In the genomic region with DNA sequence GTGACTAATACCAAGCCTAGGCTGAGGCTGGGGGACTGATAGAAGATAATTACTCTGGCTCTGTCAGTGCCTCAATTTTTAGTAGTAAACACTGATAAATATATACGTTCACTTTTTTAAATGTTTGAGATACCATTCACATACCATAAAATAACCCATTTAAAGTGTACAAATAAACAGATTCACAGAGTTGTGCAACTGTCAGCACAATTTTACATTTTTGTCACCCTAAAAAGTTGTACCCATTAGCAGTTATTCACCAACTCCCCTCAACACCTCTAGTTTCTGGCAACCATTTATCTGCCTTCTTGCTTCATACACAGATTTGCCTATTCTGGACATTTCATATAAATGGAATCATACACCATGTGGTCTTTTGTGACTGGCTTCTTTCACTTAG, we compare ENCODE assay signal across 2 cellular contexts.
TF ChIP-seq lines count a peak whose summit lies in the region.

No MANE protein-coding gene starts in this region.

TF ChIP-seq in HepG2, 621 proteins besides CTCF, POLR2A, EP300 and RAD21:
- TF ChIP-seq, protein P1, sequence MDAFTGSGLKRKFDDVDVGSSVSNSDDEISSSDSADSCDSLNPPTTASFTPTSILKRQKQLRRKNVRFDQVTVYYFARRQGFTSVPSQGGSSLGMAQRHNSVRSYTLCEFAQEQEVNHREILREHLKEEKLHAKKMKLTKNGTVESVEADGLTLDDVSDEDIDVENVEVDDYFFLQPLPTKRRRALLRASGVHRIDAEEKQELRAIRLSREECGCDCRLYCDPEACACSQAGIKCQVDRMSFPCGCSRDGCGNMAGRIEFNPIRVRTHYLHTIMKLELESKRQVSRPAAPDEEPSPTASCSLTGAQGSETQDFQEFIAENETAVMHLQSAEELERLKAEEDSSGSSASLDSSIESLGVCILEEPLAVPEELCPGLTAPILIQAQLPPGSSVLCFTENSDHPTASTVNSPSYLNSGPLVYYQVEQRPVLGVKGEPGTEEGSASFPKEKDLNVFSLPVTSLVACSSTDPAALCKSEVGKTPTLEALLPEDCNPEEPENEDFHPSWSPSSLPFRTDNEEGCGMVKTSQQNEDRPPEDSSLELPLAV (CRISPR knock-in tag; conservative IDR thresholded peaks at IDR 0.05; ENCODE audit: low read depth) = no peak
- TF ChIP-seq MAFK (conservative IDR thresholded peaks at IDR 0.05 in 1 of 2, IDR thresholded peaks at IDR 0.05 in 1 of 2; ENCODE audit: low read length in 2 of 2) (peak; percentile 41 to 76; a peak in 2 of 4 replicates), NFIC (IDR thresholded peaks at IDR 0.05; ENCODE audit: low read length) (no peak), MAFF (IDR thresholded peaks at IDR 0.05; ENCODE audit: low read depth, low read length) (peak; percentile 49; the same call in 1 of the 2 replicates), ZFP36L2 (CRISPR knock-in tag; IDR thresholded peaks at IDR 0.05) (no peak), SMAD3 (CRISPR knock-in tag; IDR thresholded peaks at IDR 0.05) (no peak)
- TF ChIP-seq, protein P2, sequence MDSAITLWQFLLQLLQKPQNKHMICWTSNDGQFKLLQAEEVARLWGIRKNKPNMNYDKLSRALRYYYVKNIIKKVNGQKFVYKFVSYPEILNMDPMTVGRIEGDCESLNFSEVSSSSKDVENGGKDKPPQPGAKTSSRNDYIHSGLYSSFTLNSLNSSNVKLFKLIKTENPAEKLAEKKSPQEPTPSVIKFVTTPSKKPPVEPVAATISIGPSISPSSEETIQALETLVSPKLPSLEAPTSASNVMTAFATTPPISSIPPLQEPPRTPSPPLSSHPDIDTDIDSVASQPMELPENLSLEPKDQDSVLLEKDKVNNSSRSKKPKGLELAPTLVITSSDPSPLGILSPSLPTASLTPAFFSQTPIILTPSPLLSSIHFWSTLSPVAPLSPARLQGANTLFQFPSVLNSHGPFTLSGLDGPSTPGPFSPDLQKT (CRISPR knock-in tag; IDR thresholded peaks at IDR 0.05; ENCODE audit: borderline replicate concordance) = no peak
- TF ChIP-seq, protein P3, sequence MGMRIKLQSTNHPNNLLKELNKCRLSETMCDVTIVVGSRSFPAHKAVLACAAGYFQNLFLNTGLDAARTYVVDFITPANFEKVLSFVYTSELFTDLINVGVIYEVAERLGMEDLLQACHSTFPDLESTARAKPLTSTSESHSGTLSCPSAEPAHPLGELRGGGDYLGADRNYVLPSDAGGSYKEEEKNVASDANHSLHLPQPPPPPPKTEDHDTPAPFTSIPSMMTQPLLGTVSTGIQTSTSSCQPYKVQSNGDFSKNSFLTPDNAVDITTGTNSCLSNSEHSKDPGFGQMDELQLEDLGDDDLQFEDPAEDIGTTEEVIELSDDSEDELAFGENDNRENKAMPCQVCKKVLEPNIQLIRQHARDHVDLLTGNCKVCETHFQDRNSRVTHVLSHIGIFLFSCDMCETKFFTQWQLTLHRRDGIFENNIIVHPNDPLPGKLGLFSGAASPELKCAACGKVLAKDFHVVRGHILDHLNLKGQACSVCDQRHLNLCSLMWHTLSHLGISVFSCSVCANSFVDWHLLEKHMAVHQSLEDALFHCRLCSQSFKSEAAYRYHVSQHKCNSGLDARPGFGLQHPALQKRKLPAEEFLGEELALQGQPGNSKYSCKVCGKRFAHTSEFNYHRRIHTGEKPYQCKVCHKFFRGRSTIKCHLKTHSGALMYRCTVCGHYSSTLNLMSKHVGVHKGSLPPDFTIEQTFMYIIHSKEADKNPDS (CRISPR knock-in tag; IDR thresholded peaks at IDR 0.05) = no peak

TF ChIP-seq in IMR-90, 13 proteins besides CTCF, POLR2A, EP300 and RAD21:
- TF ChIP-seq FOS (IDR thresholded peaks at IDR 0.05; ENCODE audit: low read depth, low read length) (no peak), MAFK (IDR thresholded peaks at IDR 0.05; ENCODE audit: low read depth, low read length) (peak; percentile 73)
